19 cellular contexts compared by ENCODE assay signal in the genomic region with DNA sequence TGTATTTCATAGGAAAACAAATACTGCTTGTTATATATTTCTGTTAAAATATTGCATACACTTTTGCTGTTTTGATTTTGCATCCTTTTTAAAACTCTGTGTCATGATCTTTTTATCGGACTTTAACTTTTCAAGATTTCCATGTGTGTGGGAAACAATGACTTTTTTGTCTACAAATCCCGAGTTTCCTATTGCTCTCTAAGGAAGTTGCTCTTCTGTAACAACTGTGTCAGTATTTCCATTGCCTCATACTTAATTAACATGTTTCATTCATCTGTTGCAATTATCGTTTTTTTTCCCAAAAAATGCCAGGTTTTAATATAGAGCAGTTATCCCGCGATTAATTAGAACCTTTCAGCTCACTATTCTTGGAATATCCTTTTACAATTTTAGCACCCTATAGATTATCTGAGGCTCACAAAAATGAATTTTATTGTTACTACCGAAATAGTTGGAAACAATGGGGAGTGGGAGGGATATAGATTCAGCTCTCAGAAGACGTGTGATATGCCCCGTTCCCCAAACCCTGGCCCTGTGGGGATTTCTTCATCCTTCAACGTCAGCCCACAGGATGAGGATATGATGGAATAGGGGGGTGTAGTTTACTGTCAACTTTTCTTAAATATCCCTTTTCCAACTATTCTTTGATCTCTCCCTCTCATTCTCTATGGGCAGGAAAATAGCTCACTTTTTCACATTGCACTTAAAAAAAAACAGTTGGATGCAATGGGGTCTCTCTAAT.
A peak's percentile ranks its signal among the peaks of the same experiment; 100 is the strongest.
DNase-seq lines count a peak whose midpoint lies in the region; ATAC-seq and TF ChIP-seq lines count a peak whose summit lies in the region.
"Had no signal": no experiment of that assay in that cellular context is flagged by ENCODE, and none has a peak within 500 bp of the region (broad histone marks: within the 10 kb centered on the region; RNA-seq: fewer than 3 reads in every experiment).

No MANE protein-coding gene starts in this region.

- TF ChIP-seq CTCF in right atrium auricular region (IDR thresholded peaks at IDR 0.05) (no peak), neural crest cell (conservative IDR thresholded peaks at IDR 0.05) (no peak)

- H3K4me3 Mint-ChIP-seq in neural crest cell = peak overlapping the region; percentile 28
- H3K4me3 Mint-ChIP-seq in stimulated activated memory B cell treated with anti-CD40 and anti-IgM and Interleukin-4, amounts not matched to agents 10 μg/mL and 1 μg/mL and 100 μg/mL, for 72 hours = no peak overlapping the region
- H3K4me3 Mint-ChIP-seq: B cell, CD14-positive monocyte, GM23338 had no signal

- H3K36me3 ChIP-seq in right atrium auricular region = no peaks in the 10 kb centered on the region
- no peaks in the 10 kb centered on the region for H3K36me3 ChIP-seq in adipocyte (ENCODE audit: control insufficient read depth, insufficient read depth, low read length, severe bottlenecking)

- no peak overlapping the region for H3K9ac ChIP-seq in adipocyte (ENCODE audit: low read length)

- H3K9me3 Mint-ChIP-seq in neural crest cell = peaks cover 3% of the 10 kb centered on the region
- H3K9me3 Mint-ChIP-seq in stimulated activated memory B cell treated with anti-CD40 and anti-IgM and Interleukin-4, amounts not matched to agents 10 μg/mL and 1 μg/mL and 100 μg/mL, for 72 hours = peaks cover 10% of the 10 kb centered on the region
- H3K9me3 Mint-ChIP-seq: GM23338 had no signal

- peaks cover 0 to 8% of the 10 kb centered on the region in 2 donors for H3K4me1 ChIP-seq in right atrium auricular region
- no peaks in the 10 kb centered on the region for H3K4me1 ChIP-seq in adipocyte (ENCODE audit: control insufficient read depth, insufficient read depth, low read length)

- peak; percentile 44 for ATAC-seq in left ventricle myocardium superior
- no peak for ATAC-seq in stimulated activated memory B cell treated with anti-CD40 and anti-IgM and Interleukin-4, amounts not matched to agents 10 μg/mL and 1 μg/mL and 100 μg/mL, for 72 hours
- ATAC-seq: GM23338 had no signal

- no peak overlapping the region for H3K27ac ChIP-seq in right atrium auricular region

- H3K4me3 ChIP-seq in right atrium auricular region (no peak overlapping the region), adipocyte (ENCODE audit: low read length) (no peak overlapping the region)
- H3K4me3 ChIP-seq: GM23338 had no signal

- peaks cover 52% of the 10 kb centered on the region for H3K4me1 Mint-ChIP-seq in neural crest cell
- no peaks in the 10 kb centered on the region for H3K4me1 Mint-ChIP-seq in stimulated activated memory B cell treated with anti-CD40 and anti-IgM and Interleukin-4, amounts not matched to agents 10 μg/mL and 1 μg/mL and 100 μg/mL, for 72 hours
- H3K4me1 Mint-ChIP-seq: B cell, CD14-positive monocyte had no signal

- H3K27me3 ChIP-seq in right atrium auricular region (no peaks in the 10 kb centered on the region), adipocyte (replicated peaks; ENCODE audit: control insufficient read depth, insufficient read depth, low read length) (no peaks in the 10 kb centered on the region)

- no peaks in the 10 kb centered on the region for H3K27me3 Mint-ChIP-seq in neural crest cell (ENCODE audit: low read depth)
- no peaks in the 10 kb centered on the region for H3K27me3 Mint-ChIP-seq in stimulated activated memory B cell treated with anti-CD40 and anti-IgM and Interleukin-4, amounts not matched to agents 10 μg/mL and 1 μg/mL and 100 μg/mL, for 72 hours
- H3K27me3 Mint-ChIP-seq: B cell had no signal

- peak overlapping the region; percentile 88 for H3K27ac Mint-ChIP-seq in neural crest cell (ENCODE audit: unreplicated experiment)
- no peak overlapping the region for H3K27ac Mint-ChIP-seq in stimulated activated memory B cell treated with anti-CD40 and anti-IgM and Interleukin-4, amounts not matched to agents 10 μg/mL and 1 μg/mL and 100 μg/mL, for 72 hours
- H3K27ac Mint-ChIP-seq: B cell, CD14-positive monocyte, GM23338 had no signal

- DNase-seq in left ventricle myocardium superior (no peak), right atrium auricular region (ENCODE audit: low spot score) (no peak), adipocyte (ENCODE audit: low read depth) (peak; percentile 5), neural crest cell (ENCODE audit: low read depth, low spot score) (no peak), NCI-H1048 (lab: John Stamatoyannopoulos, UW) (no peak)
- DNase-seq in activated CD8-positive, alpha-beta memory T cell treated with anti-CD3 and anti-CD28 coated beads, Interleukin-2, amount 50 U/mL, for 4 hours = no peak
- DNase-seq: EL, GF-D8, HCEC 1CT, KG1, NCI-H1105, NCI-H146, NCI-H2029, NCI-H2227 treated with DMSO at 0.1 percent for 48 hours, NCI-H510A had no signal

- H3K36me3 Mint-ChIP-seq in neural crest cell (ENCODE audit: low read depth) = no peaks in the 10 kb centered on the region
- no peaks in the 10 kb centered on the region for H3K36me3 Mint-ChIP-seq in stimulated activated memory B cell treated with anti-CD40 and anti-IgM and Interleukin-4, amounts not matched to agents 10 μg/mL and 1 μg/mL and 100 μg/mL, for 72 hours
- H3K36me3 Mint-ChIP-seq: CD14-positive monocyte had no signal

- intact Hi-C loops in left ventricle myocardium superior (cut with micrococcal nuclease) = no loop called here

- H3K9me3 ChIP-seq in right atrium auricular region = no peaks in the 10 kb centered on the region
- no peaks in the 10 kb centered on the region for H3K9me3 ChIP-seq in adipocyte (ENCODE audit: control insufficient read depth, low read length)
